8 cellular contexts compared by ENCODE assay signal in genomic region chr6:33578588-33579011, GRCh38. TPM values are rescaled to one million over a fixed set of nuclear protein-coding genes. Genes with fewer than 3 reads are reported as not detected.
DNase-seq lines count a peak whose midpoint lies in the region; ATAC-seq and TF ChIP-seq lines count a peak whose summit lies in the region.

No MANE protein-coding gene starts in this region.

- H3K27me3 ChIP-seq in right atrium auricular region (no peaks in the 10 kb centered on the region), stomach (no peaks in the 10 kb centered on the region)

- H3K36me3 Mint-ChIP-seq in activated CD8-positive, alpha-beta T cell treated with anti-CD3 and anti-CD28 coated beads, Interleukin-2, amount 10 ng/mL, durations not matched to agents 7 days and 5 days (ENCODE audit: low read depth): peaks cover 46% of the 10 kb centered on the region

- no peaks in the 10 kb centered on the region for H3K27me3 Mint-ChIP-seq in activated CD8-positive, alpha-beta T cell treated with anti-CD3 and anti-CD28 coated beads, Interleukin-2, amount 10 ng/mL, durations not matched to agents 7 days and 5 days (ENCODE audit: low read depth)

- TF ChIP-seq POLR2A in stomach (IDR thresholded peaks at IDR 0.05): no peak

- peak overlapping the region; percentile 97 for H3K27ac Mint-ChIP-seq in activated CD8-positive, alpha-beta T cell treated with anti-CD3 and anti-CD28 coated beads, Interleukin-2, amount 10 ng/mL, durations not matched to agents 7 days and 5 days

- H3K27ac ChIP-seq in right atrium auricular region (peak overlapping the region; percentile 17 to 57), stomach (peak overlapping the region; percentile 78 to 96 (median 91))

- POLR2A ChIA-PET in activated CD8-positive, alpha-beta T cell treated with anti-CD3 and anti-CD28 coated beads, Interleukin-2, amount 10 ng/mL, durations not matched to agents 7 days and 5 days (lab: Charles Lee): interaction anchor here (0.6 to 2.8 kb wide), 9 partner anchors 8 to 326 kb away, joined by 3 to 23 read pairs (median 4); partner anchors contain the start of genes ITPR3 and UQCC2

- TF ChIP-seq CTCF in right atrium auricular region (IDR thresholded peaks at IDR 0.05): no peak
- TF ChIP-seq CTCF in stomach (IDR thresholded peaks at IDR 0.05): no peak

- H3K36me3 ChIP-seq in right atrium auricular region (peaks cover 37% of the 10 kb centered on the region), stomach (peaks cover 29 to 44% (median 41%) of the 10 kb centered on the region in 4 donors)

- ATAC-seq in activated CD4-positive, CD25-positive, alpha-beta regulatory T cell treated with anti-CD3 and anti-CD28 coated beads, Interleukin-2, amount 50 U/mL, for 24 hours: peak; percentile 11 to 21
- ATAC-seq in activated CD8-positive, alpha-beta T cell treated with anti-CD3 and anti-CD28 coated beads, Interleukin-2, amount 10 ng/mL, durations not matched to agents 7 days and 5 days: peak; percentile 61

- intact Hi-C loops in stomach (cut with DNase I; ENCODE audit: low total_unique reads): no loop called here

- H3K4me1 ChIP-seq in right atrium auricular region (peaks cover 0 to 39% of the 10 kb centered on the region in 2 donors), stomach (peaks cover 26 to 41% (median 39%) of the 10 kb centered on the region in 4 donors)

- no peaks in the 10 kb centered on the region for H3K9me3 ChIP-seq in right atrium auricular region
- H3K9me3 ChIP-seq in stomach: no peaks in the 10 kb centered on the region

- no peaks in the 10 kb centered on the region for H3K9me3 Mint-ChIP-seq in activated CD8-positive, alpha-beta T cell treated with anti-CD3 and anti-CD28 coated beads, Interleukin-2, amount 10 ng/mL, durations not matched to agents 7 days and 5 days (ENCODE audit: insufficient read depth)

- H3K4me3 ChIP-seq in right atrium auricular region: peak overlapping the region in 1 of 2 donors; percentile 88
- H3K4me3 ChIP-seq in stomach: peak overlapping the region; percentile 64 to 91 (median 78)

- TF ChIP-seq EP300 in stomach (IDR thresholded peaks at IDR 0.05): no peak

- WGBS in stomach, 5 donors: 49 to 70% (median 61%) methylated on average over 8 to 9 of the region's 9 CpGs

- CTCF ChIA-PET in activated CD8-positive, alpha-beta T cell treated with anti-CD3 and anti-CD28 coated beads, Interleukin-2, amount 10 ng/mL, durations not matched to agents 7 days and 5 days (lab: Charles Lee): interaction anchor here (0.7 to 2.6 kb wide), 10 partner anchors 8 to 234 kb away, joined by 3 to 22 read pairs (median 4); no protein-coding TSS in a partner anchor

- peaks cover 42% of the 10 kb centered on the region for H3K4me1 Mint-ChIP-seq in activated CD8-positive, alpha-beta T cell treated with anti-CD3 and anti-CD28 coated beads, Interleukin-2, amount 10 ng/mL, durations not matched to agents 7 days and 5 days (ENCODE audit: low read depth)

- peak overlapping the region; percentile 98 for H3K4me3 Mint-ChIP-seq in activated CD8-positive, alpha-beta T cell treated with anti-CD3 and anti-CD28 coated beads, Interleukin-2, amount 10 ng/mL, durations not matched to agents 7 days and 5 days

- no peak for DNase-seq in activated CD4-positive, CD25-positive, alpha-beta regulatory T cell (lab: John Stamatoyannopoulos, UW)
- peak; percentile 78 for DNase-seq in activated CD8-positive, alpha-beta T cell treated with anti-CD3 and anti-CD28 coated beads, Interleukin-2, amount 10 ng/mL, durations not matched to agents 7 days and 5 days
- DNase-seq in right atrium auricular region (ENCODE audit: low spot score) (no peak), stomach (peak; percentile 46), GF-D8 (lab: John Stamatoyannopoulos, UW) (no peak), NCI-H345 treated with DMSO at 0.1 percent for 48 hours (lab: John Stamatoyannopoulos, UW; ENCODE audit: unreplicated experiment) (no peak), kidney tubule cell (ENCODE audit: low spot score) (no peak)

RNA-seq across cellular contexts. Expression of gene BAK1, which starts 1.5 kb away (rescaled TPM):
- 10 to 100 TPM; 76.0 to 76.2 TPM for total RNA-seq in activated CD8-positive, alpha-beta T cell treated with anti-CD3 and anti-CD28 coated beads, Interleukin-2, amount 10 ng/mL, durations not matched to agents 7 days and 5 days
- total RNA-seq in right atrium auricular region: 1 to 10 TPM; 6.5 to 8.6 TPM
- 10 to 100 TPM in 3 of 5 donors, 1 to 10 TPM in 2; 2.9 to 97.0 (median 22.3) TPM for total RNA-seq in stomach
- polyA plus RNA-seq in stomach: 10 to 100 TPM; 14.6 to 31.5 (median 24.6) TPM

RNA-seq across cellular contexts. Expression of gene ITPR3, which starts 42.5 kb away (rescaled TPM):
- total RNA-seq in activated CD8-positive, alpha-beta T cell treated with anti-CD3 and anti-CD28 coated beads, Interleukin-2, amount 10 ng/mL, durations not matched to agents 7 days and 5 days: 10 to 100 TPM; 57.8 to 59.3 TPM
- total RNA-seq in right atrium auricular region (10 to 100 TPM in 1 of 2 donors, 1 to 10 TPM in 1; 6.2 to 17.7 TPM), stomach (100 to 1,000 TPM in 3 of 5 donors, 10 to 100 TPM in 2; 46.3 to 149 (median 105) TPM)
- 10 to 100 TPM; 14.1 to 17.1 (median 14.3) TPM for polyA plus RNA-seq in stomach

Comparison
In these comparisons a context has a peak if more than half of its experiments do, and no peak if none do; other contexts are left out.
1. DNase-seq: peak in activated CD8-positive, alpha-beta T cell treated with anti-CD3 and anti-CD28 coated beads, Interleukin-2, amount 10 ng/mL, durations not matched to agents 7 days and 5 days (single experiment) and stomach (single experiment); none in activated CD4-positive, CD25-positive, alpha-beta regulatory T cell (0 of 4), right atrium auricular region (single experiment), GF-D8 (single experiment), NCI-H345 treated with DMSO at 0.1 percent for 48 hours (single experiment) and kidney tubule cell (single experiment).